ENCODE assay signal across 20 cellular contexts in the genomic region with DNA sequence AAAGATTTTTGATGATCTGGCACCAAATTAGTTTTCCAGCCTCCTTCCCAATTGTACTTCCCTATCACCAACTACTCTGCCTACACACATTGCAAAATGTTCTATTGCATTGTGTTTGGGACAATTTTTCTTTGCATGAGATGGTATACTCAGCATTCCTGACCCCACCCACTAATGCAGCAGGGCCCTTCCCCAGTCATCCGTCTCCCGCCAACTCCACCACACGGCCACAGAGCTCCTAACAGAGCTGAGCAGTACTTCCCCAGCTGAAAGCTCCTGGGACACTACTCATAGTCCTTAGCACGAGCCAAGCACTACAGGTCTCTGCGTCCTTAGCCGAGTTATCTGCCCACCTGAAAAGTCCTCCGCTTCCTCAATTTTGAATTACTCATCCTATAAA. TPM values are rescaled to one million over a fixed set of nuclear protein-coding genes. Genes with fewer than 3 reads are reported as not detected.
DNase-seq lines count a peak whose midpoint lies in the region; ATAC-seq and TF ChIP-seq lines count a peak whose summit lies in the region.
"Had no signal": no experiment of that assay in that cellular context is flagged by ENCODE, and none has a peak within 500 bp of the region (broad histone marks: within the 10 kb centered on the region; RNA-seq: fewer than 3 reads in every experiment).

No MANE protein-coding gene starts in this region.

- H3K27me3 ChIP-seq in heart left ventricle (no peaks in the 10 kb centered on the region), upper lobe of right lung (no peaks in the 10 kb centered on the region)
- H3K27me3 ChIP-seq: BLaER1, colonic mucosa had no signal

- no peak for DNase-seq in Right ventricle myocardium inferior (ENCODE audit: missing footprints)
- no peak for DNase-seq in cardiac septum (ENCODE audit: low spot score)
- peak; percentile 32 for DNase-seq in amniotic epithelial cell (ENCODE audit: low read depth)
- DNase-seq in heart left ventricle, result no peak
- no peak for DNase-seq in upper lobe of right lung
- DNase-seq in activated naive CD4-positive, alpha-beta T cell treated with anti-CD3 and anti-CD28 coated beads, Interleukin-2, amount 50 U/mL, for 16 hours, result no peak
- DNase-seq in ACHN, result no peak
- DNase-seq in NCI-H187 treated with DMSO at 0.1 percent for 48 hours (lab: John Stamatoyannopoulos, UW), result no peak
- DNase-seq: 8988T; activated CD4-positive, alpha-beta memory T cell treated with anti-CD3 and anti-CD28 coated beads for 36 hours; activated naive CD4-positive, alpha-beta T cell treated with anti-CD3 and anti-CD28 coated beads for 36 hours; activated T-cell treated with anti-CD3 and anti-CD28 coated beads, Interleukin-2, amount 50 U/mL, for 1 hour; colonic mucosa; foreskin melanocyte; NCI-H1092 treated with DMSO at 0.1 percent for 48 hours; NCI-H510A; T-helper 1 cell; WERI-Rb-1 had no signal

- no peaks in the 10 kb centered on the region for H3K9me3 ChIP-seq in heart left ventricle
- H3K9me3 ChIP-seq in upper lobe of right lung, result no peaks in the 10 kb centered on the region
- H3K9me3 ChIP-seq: BLaER1, colonic mucosa had no signal

- intact Hi-C loops in Right ventricle myocardium inferior (cut with DNase I) (no loop called here), cardiac septum (cut with DNase I) (no loop called here), heart left ventricle (cut with DNase I) (loop anchor here in 1 of 10 donors (1.0 kb wide), 1 partner anchor 13 kb away; no protein-coding TSS in a partner anchor), upper lobe of right lung (cut with DNase I) (no loop called here)

- in situ Hi-C loops in ACHN (cut with HindIII; ENCODE audit: low pct_ligation_motif_present, low pct_unique_long_range_greater_than_20kb, low sequenced_read_pairs), result no loop called here

- H3K4me1 ChIP-seq in heart left ventricle, result peaks cover 0 to 16% (median 2%) of the 10 kb centered on the region in 12 donors
- H3K4me1 ChIP-seq in upper lobe of right lung, result no peaks in the 10 kb centered on the region
- H3K4me1 ChIP-seq: colonic mucosa had no signal

- peak; percentile 29 for ATAC-seq in Right ventricle myocardium inferior
- ATAC-seq in heart left ventricle, result peak in 3 of 4 donors; percentile 42 to 68 (median 52)
- peak; percentile 68 for ATAC-seq in upper lobe of right lung
- ATAC-seq: natural killer cell treated with Interleukin-12 subunit alpha and Interleukin-12 subunit beta and Interleukin-15 and Interleukin-18, amount 100 ng/mL, for 72 hours had no signal

- no peak for TF ChIP-seq POLR2A in heart left ventricle (IDR thresholded peaks at IDR 0.05)

- TF ChIP-seq CTCF in heart left ventricle (IDR thresholded peaks at IDR 0.05) (no peak), upper lobe of right lung (IDR thresholded peaks at IDR 0.05) (no peak)

- H3K36me3 ChIP-seq in heart left ventricle, result peaks cover 0 to 32% (median 0%) of the 10 kb centered on the region in 9 donors
- peaks cover 6% of the 10 kb centered on the region for H3K36me3 ChIP-seq in upper lobe of right lung
- H3K36me3 ChIP-seq: BLaER1, colonic mucosa had no signal

- peak overlapping the region in 4 of 12 donors; percentile 2 to 35 (median 12) for H3K27ac ChIP-seq in heart left ventricle
- no peak overlapping the region for H3K27ac ChIP-seq in upper lobe of right lung
- H3K27ac ChIP-seq: BLaER1, colonic mucosa, WERI-Rb-1 had no signal

- 62 to 65% (median 65%) methylated on average over 7 of the region's 7 CpGs for WGBS in heart left ventricle, 4 donors

- no peak overlapping the region for H3K4me3 ChIP-seq in heart left ventricle
- no peak overlapping the region for H3K4me3 ChIP-seq in upper lobe of right lung
- H3K4me3 ChIP-seq: BLaER1, colonic mucosa had no signal

RNA-seq across cellular contexts. Expression of a gene that starts 34.2 kb away (rescaled TPM):
- total RNA-seq in Right ventricle myocardium inferior (3.5 TPM), cardiac septum (5.1 TPM), heart left ventricle (1 to 10 TPM; 2.9 to 8.2 (median 6.0) TPM), upper lobe of right lung (10.3 TPM)
- 1 to 10 TPM; 1.7 to 4.6 TPM for polyA plus RNA-seq in heart left ventricle
